In the genomic region with DNA sequence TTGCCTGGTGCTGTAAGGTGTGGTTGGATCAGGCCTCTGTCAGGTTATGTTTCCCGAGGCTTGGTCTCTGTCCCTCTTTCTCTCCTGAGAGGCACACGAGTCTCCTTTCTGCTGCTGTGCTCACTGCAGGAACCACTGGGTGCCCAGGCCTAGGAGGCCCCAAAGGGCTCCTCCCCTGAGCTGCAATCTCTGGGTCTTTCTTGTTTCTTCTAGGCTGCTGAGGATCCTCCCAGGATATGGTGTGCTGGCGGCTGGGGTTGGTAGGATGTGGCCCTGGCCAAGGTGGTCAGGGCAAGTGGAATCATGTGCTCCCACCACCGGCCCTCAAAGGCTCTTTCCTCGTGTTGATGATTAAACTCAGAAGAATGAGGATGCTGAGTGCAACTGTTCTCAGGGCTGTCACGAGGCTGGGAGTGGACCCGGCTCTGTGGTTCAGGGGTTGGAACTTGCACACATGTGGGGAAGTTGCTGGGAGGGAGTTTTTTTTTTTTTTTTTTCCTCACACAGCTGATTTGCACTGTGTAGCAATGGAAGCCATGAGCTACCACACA, we compare ENCODE assay signal across 8 cellular contexts. TPM values are rescaled to one million over a fixed set of nuclear protein-coding genes. Genes with fewer than 3 reads are reported as not detected.
DNase-seq lines count a peak whose midpoint lies in the region; ATAC-seq and TF ChIP-seq lines count a peak whose summit lies in the region.

No MANE protein-coding gene starts in this region.

- H3K4me3 ChIP-seq in AG04450 (ENCODE audit: low read depth, low read length), result no peak overlapping the region

- no peaks in the 10 kb centered on the region for H3K9me3 ChIP-seq in AG04450 (ENCODE audit: control insufficient read depth, insufficient read depth, low read length)

- peaks cover 2 to 3% of the 10 kb centered on the region in 2 donors for H3K4me1 Mint-ChIP-seq in effector memory CD8-positive, alpha-beta T cell (ENCODE audit: low read depth in 2 of 2)

- POLR2A ChIA-PET in AG04450 (lab: Yijun Ruan, JAX), result interaction anchor here (0.6 to 1.0 kb wide), 10 partner anchors 11 to 966 kb away, joined by 3 to 6 read pairs (median 4); no protein-coding TSS in a partner anchor

- DNase-seq in AG04450 (ENCODE audit: low read depth, low spot score) (peak; percentile 98), OCI-M1 (lab: John Stamatoyannopoulos, UW) (peak; percentile 80), mucosa of gallbladder (ENCODE audit: low spot score) (peak; percentile 95), NCI-H1092 treated with DMSO at 0.1 percent for 48 hours (lab: John Stamatoyannopoulos, UW) (no peak), NCI-H128 (lab: John Stamatoyannopoulos, UW; ENCODE audit: unreplicated experiment) (no peak)
- no peak for DNase-seq in effector memory CD8-positive, alpha-beta T cell

- peak overlapping the region; percentile 97 for H3K27ac ChIP-seq in AG04450 (ENCODE audit: low read depth, low read length)

- H3K27me3 ChIP-seq in AG04450 (ENCODE audit: control insufficient read depth, insufficient read depth, low read length), result no peaks in the 10 kb centered on the region

- no peaks in the 10 kb centered on the region for H3K36me3 Mint-ChIP-seq in effector memory CD8-positive, alpha-beta T cell (ENCODE audit: insufficient read depth)

- H3K27ac Mint-ChIP-seq in effector memory CD8-positive, alpha-beta T cell, result no peak overlapping the region

- ATAC-seq in GM21447 (IDR thresholded peaks at IDR 0.05; ENCODE audit: unreplicated experiment) (peak; percentile 71), GM21526 (IDR thresholded peaks at IDR 0.05; ENCODE audit: low FRiP score, unreplicated experiment) (no peak)
- peak; percentile 27 for ATAC-seq in effector memory CD8-positive, alpha-beta T cell (replicated peaks)

- H3K9me3 Mint-ChIP-seq in effector memory CD8-positive, alpha-beta T cell, result no peaks in the 10 kb centered on the region

- no peak overlapping the region for H3K4me3 Mint-ChIP-seq in effector memory CD8-positive, alpha-beta T cell

- CTCF ChIA-PET in AG04450 (lab: Charles Lee), result interaction anchor here (0.6 to 2.1 kb wide), 6 partner anchors 9 to 200 kb away, joined by 3 to 8 read pairs (median 4); no protein-coding TSS in a partner anchor

- TF ChIP-seq CTCF in AG04450 (IDR thresholded peaks at IDR 0.05; ENCODE audit: low read depth, low read length), result no peak

- peaks cover 24 to 59% of the 10 kb centered on the region in 2 donors for H3K27me3 Mint-ChIP-seq in effector memory CD8-positive, alpha-beta T cell

RNA-seq across cellular contexts. Expression of gene CTSH, which starts 43.6 kb away (rescaled TPM):
- polyA plus RNA-seq in AG04450 (2011; rRNA removed), result 4.8 and 5.6 TPM in 2 replicates
- polyA minus RNA-seq in AG04450 (2011; rRNA and poly(A)+ RNA removed), result 2.0 and 2.9 TPM in 2 replicates
- 465 TPM for total RNA-seq in mucosa of gallbladder

Comparison
In these comparisons a context has a peak if more than half of its experiments do, and no peak if none do; other contexts are left out.
1. DNase-seq: peak in AG04450 (single experiment), OCI-M1 (single experiment) and mucosa of gallbladder (single experiment); none in effector memory CD8-positive, alpha-beta T cell (0 of 3), NCI-H1092 treated with DMSO at 0.1 percent for 48 hours (single experiment) and NCI-H128 (single experiment).